ENCODE assay signal across 38 cellular contexts in genomic region chr1:33146038-33146437, GRCh38.
"Had no signal": no experiment of that assay in that cellular context is flagged by ENCODE, and none has a peak within 500 bp of the region (broad histone marks: within the 10 kb centered on the region; RNA-seq: fewer than 3 reads in every experiment).

No MANE protein-coding gene starts in this region.

- H3K4me3 Mint-ChIP-seq: activated CD4-positive, alpha-beta memory T cell treated with anti-CD3 and anti-CD28 coated beads, Interleukin-2, amount 10 ng/mL, durations not matched to agents 7 days and 5 days; activated CD8-positive, alpha-beta memory T cell treated with anti-CD3 and anti-CD28 coated beads, Interleukin-2, amount 10 ng/mL, durations not matched to agents 7 days and 5 days; activated naive CD8-positive, alpha-beta T cell treated with anti-CD3 and anti-CD28 coated beads for 36 hours; activated T-cell treated with anti-CD3 and anti-CD28 coated beads, Interleukin-2, amount 50 U/mL, for 72 hours; activated T-helper 17 cell treated with anti-CD3 and anti-CD28 coated beads, Interleukin-2, amount 50 U/mL, for 72 hours; IgD-negative memory B cell had no signal

- H3K27me3 Mint-ChIP-seq: activated CD4-positive, alpha-beta memory T cell treated with anti-CD3 and anti-CD28 coated beads, Interleukin-2, amount 10 ng/mL, durations not matched to agents 7 days and 5 days; activated CD8-positive, alpha-beta memory T cell treated with anti-CD3 and anti-CD28 coated beads, Interleukin-2, amount 10 ng/mL, durations not matched to agents 7 days and 5 days; activated naive CD8-positive, alpha-beta T cell treated with anti-CD3 and anti-CD28 coated beads for 36 hours; activated T-helper 17 cell treated with anti-CD3 and anti-CD28 coated beads, Interleukin-2, amount 50 U/mL, for 72 hours; IgD-negative memory B cell had no signal

- H3K27ac ChIP-seq: brain microvascular endothelial cell, PC-9, RWPE1, WERI-Rb-1 had no signal

- ATAC-seq: activated CD8-positive, alpha-beta memory T cell treated with anti-CD3 and anti-CD28 coated beads, Interleukin-2, amount 10 ng/mL, durations not matched to agents 7 days and 5 days; activated T-cell treated with anti-CD3 and anti-CD28 coated beads, Interleukin-2, amount 50 U/mL, for 72 hours; activated T-helper 17 cell treated with anti-CD3 and anti-CD28 coated beads, Interleukin-2, amount 50 U/mL, for 72 hours; Right ventricle myocardium inferior had no signal

- H3K4me3 ChIP-seq: PC-9 had no signal

- H3K9me3 Mint-ChIP-seq: activated CD4-positive, alpha-beta memory T cell treated with anti-CD3 and anti-CD28 coated beads, Interleukin-2, amount 10 ng/mL, durations not matched to agents 7 days and 5 days; activated naive CD8-positive, alpha-beta T cell treated with anti-CD3 and anti-CD28 coated beads for 36 hours; activated T-cell treated with anti-CD3 and anti-CD28 coated beads, Interleukin-2, amount 50 U/mL, for 72 hours; activated T-helper 17 cell treated with anti-CD3 and anti-CD28 coated beads, Interleukin-2, amount 50 U/mL, for 72 hours; IgD-negative memory B cell had no signal

- DNase-seq: activated CD4-positive, alpha-beta memory T cell treated with anti-CD3 and anti-CD28 coated beads, Interleukin-2, amount 10 ng/mL, durations not matched to agents 7 days and 5 days; activated CD4-positive, alpha-beta T cell treated with anti-CD3 and anti-CD28 coated beads for 1 hour; activated CD4-positive, alpha-beta T cell treated with anti-CD3 and anti-CD28 coated beads for 48 hours; activated CD4-positive, CD25-positive, alpha-beta regulatory T cell; activated CD8-positive, alpha-beta memory T cell treated with anti-CD3 and anti-CD28 coated beads for 24 hours; activated CD8-positive, alpha-beta memory T cell treated with anti-CD3 and anti-CD28 coated beads, Interleukin-2, amount 10 ng/mL, durations not matched to agents 7 days and 5 days; activated CD8-positive, alpha-beta memory T cell treated with anti-CD3 and anti-CD28 coated beads, Interleukin-2, amount 50 U/mL, for 48 hours; activated effector memory CD4-positive, alpha-beta T cell treated with anti-CD3 and anti-CD28 coated beads, Interleukin-2, amount 50 U/mL, for 16 hours; activated naive CD4-positive, alpha-beta T cell; activated naive CD4-positive, alpha-beta T cell treated with anti-CD3 and anti-CD28 coated beads, Interleukin-2, amount 50 U/mL, for 16 hours; activated naive CD8-positive, alpha-beta T cell treated with anti-CD3 and anti-CD28 coated beads for 36 hours; activated T-cell treated with anti-CD3 and anti-CD28 coated beads, Interleukin-2, amount 50 U/mL, for 1 hour; activated T-cell treated with anti-CD3 and anti-CD28 coated beads, Interleukin-2, amount 50 U/mL, for 72 hours; amniotic stem cell; aorta; brain microvascular endothelial cell; central memory CD4-positive, alpha-beta T cell; Karpas-422; KBM-7; NCI-H1048; NCI-H1105 treated with DMSO at 0.1 percent for 48 hours; NCI-H1436; NCI-H187; NCI-H2029 treated with DMSO at 0.1 percent for 48 hours; NCI-H2107; NCI-H2171; NCI-H2227 treated with DMSO at 0.1 percent for 48 hours; NCI-H524 treated with DMSO at 0.1 percent for 48 hours; PC-9; SIG-M5; SW 1271; T-helper 1 cell; T1000; WERI-Rb-1 had no signal

- H3K27ac Mint-ChIP-seq: activated CD4-positive, alpha-beta memory T cell treated with anti-CD3 and anti-CD28 coated beads, Interleukin-2, amount 10 ng/mL, durations not matched to agents 7 days and 5 days; activated CD8-positive, alpha-beta memory T cell treated with anti-CD3 and anti-CD28 coated beads, Interleukin-2, amount 10 ng/mL, durations not matched to agents 7 days and 5 days; activated naive CD8-positive, alpha-beta T cell treated with anti-CD3 and anti-CD28 coated beads for 36 hours; activated T-cell treated with anti-CD3 and anti-CD28 coated beads, Interleukin-2, amount 50 U/mL, for 72 hours had no signal

- H3K36me3 Mint-ChIP-seq: activated naive CD8-positive, alpha-beta T cell treated with anti-CD3 and anti-CD28 coated beads for 36 hours had no signal

- H3K27me3 ChIP-seq: brain microvascular endothelial cell had no signal
